ENCODE assay signal across 8 cellular contexts in genomic region chr11:76680517-76681425, GRCh38. TPM values are rescaled to one million over a fixed set of nuclear protein-coding genes. Genes with fewer than 3 reads are reported as not detected.
DNase-seq lines count a peak whose midpoint lies in the region; ATAC-seq, FAIRE-seq and TF ChIP-seq lines count a peak whose summit lies in the region.

No MANE protein-coding gene starts in this region.

- H3K36me3 ChIP-seq in OCI-LY7 (ENCODE audit: insufficient read depth, low read length) (no peaks in the 10 kb centered on the region), esophagus squamous epithelium (no peaks in the 10 kb centered on the region)

- no peaks in the 10 kb centered on the region for H3K9me3 Mint-ChIP-seq in natural killer cell treated with Interleukin-12 subunit alpha and Interleukin-12 subunit beta and Interleukin-15 and Interleukin-18, amount 100 ng/mL, for 72 hours

- H3K27me3 Mint-ChIP-seq in natural killer cell treated with Interleukin-12 subunit alpha and Interleukin-12 subunit beta and Interleukin-15 and Interleukin-18, amount 100 ng/mL, for 72 hours = peaks cover 16 to 19% of the 10 kb centered on the region in 2 donors

- no peaks in the 10 kb centered on the region for H3K79me2 ChIP-seq in OCI-LY7 (ENCODE audit: insufficient read depth, low read depth, low read length)

- H3K27ac Mint-ChIP-seq in natural killer cell treated with Interleukin-12 subunit alpha and Interleukin-12 subunit beta and Interleukin-15 and Interleukin-18, amount 100 ng/mL, for 72 hours = no peak overlapping the region

- 28 to 44% methylated on average over 8 to 11 of the region's 22 CpGs for WGBS in esophagus squamous epithelium, 2 donors

- no TSS peak for BruUV-seq in OCI-LY7 (replicated peaks; lab: Mats Ljungman, UMichigan)

- peak; percentile 57 to 66 for ATAC-seq in natural killer cell treated with Interleukin-12 subunit alpha and Interleukin-12 subunit beta and Interleukin-15 and Interleukin-18, amount 100 ng/mL, for 72 hours
- ATAC-seq in HG02588 (IDR thresholded peaks at IDR 0.05; ENCODE audit: unreplicated experiment) = no peak

- TF ChIP-seq CTCF in OCI-LY7 (conservative IDR thresholded peaks at IDR 0.05; ENCODE audit: low read length) = peak; percentile 97
- peak; percentile 38 to 80 (median 70) for TF ChIP-seq CTCF in esophagus squamous epithelium (IDR thresholded peaks at IDR 0.05)

- H3K4me2 ChIP-seq in OCI-LY7 (ENCODE audit: low read length) = peak overlapping the region; percentile 53

- FAIRE-seq in HTR-8/SVneo (lab: Jason Lieb, UNC) = no peak

- H3K36me3 Mint-ChIP-seq in natural killer cell treated with Interleukin-12 subunit alpha and Interleukin-12 subunit beta and Interleukin-15 and Interleukin-18, amount 100 ng/mL, for 72 hours = no peaks in the 10 kb centered on the region

- H3K4me1 ChIP-seq in OCI-LY7 (ENCODE audit: insufficient read depth, low read length, poor library complexity, severe bottlenecking) (peaks cover 52% of the 10 kb centered on the region), esophagus squamous epithelium (peaks cover 0 to 15% (median 10%) of the 10 kb centered on the region in 3 donors)

- H3K27me3 ChIP-seq in esophagus squamous epithelium = peaks cover 0 to 27% (median 0%) of the 10 kb centered on the region in 4 donors

- DNase-seq in EH (ENCODE audit: low read depth) (peak; percentile 70), HTR-8/SVneo (ENCODE audit: insufficient read length, low spot score) (peak; percentile 90), OCI-LY7 (ENCODE audit: low spot score) (peak; percentile 87), activated T-cell treated with anti-CD3 and anti-CD28 coated beads for 24 hours (ENCODE audit: low read depth) (peak; percentile 62), esophagus squamous epithelium (lab: John Stamatoyannopoulos, UW) (no peak), stromal cell of bone marrow (ENCODE audit: low read depth) (peak; percentile 44)
- DNase-seq in natural killer cell treated with Interleukin-12 subunit alpha and Interleukin-12 subunit beta and Interleukin-15 and Interleukin-18, amount 100 ng/mL, for 72 hours (ENCODE audit: low spot score) = no peak

- H3K9me2 ChIP-seq in OCI-LY7 (ENCODE audit: insufficient read depth, low read length) = no peaks in the 10 kb centered on the region

- H3K4me3 ChIP-seq in OCI-LY7 (ENCODE audit: low read depth, low read length, poor library complexity, severe bottlenecking) = no peak overlapping the region
- H3K4me3 ChIP-seq in esophagus squamous epithelium = no peak overlapping the region

- CTCF ChIA-PET in OCI-LY7 (lab: Charles Lee; ENCODE audit: unreplicated experiment) = interaction anchor here (0.6 to 1.4 kb wide), 4 partner anchors 82 to 103 kb away, joined by 3 to 11 read pairs (median 6); no protein-coding TSS in a partner anchor

- H4K20me1 ChIP-seq in OCI-LY7 (ENCODE audit: insufficient read depth, low read length) = no peaks in the 10 kb centered on the region

- H3K9me3 ChIP-seq in OCI-LY7 (ENCODE audit: low read length) = no peaks in the 10 kb centered on the region
- no peaks in the 10 kb centered on the region for H3K9me3 ChIP-seq in esophagus squamous epithelium

- H3K27ac ChIP-seq in OCI-LY7 (ENCODE audit: low read depth, low read length, poor library complexity, severe bottlenecking) (no peak overlapping the region), esophagus squamous epithelium (no peak overlapping the region)

- TF ChIP-seq POLR2A in esophagus squamous epithelium (IDR thresholded peaks at IDR 0.05) = no peak

- no peak overlapping the region; the same call in 1 of the 2 replicates for H2AFZ ChIP-seq in OCI-LY7 (ENCODE audit: low read length)

- peaks cover 3 to 11% of the 10 kb centered on the region in 2 donors for H3K4me1 Mint-ChIP-seq in natural killer cell treated with Interleukin-12 subunit alpha and Interleukin-12 subunit beta and Interleukin-15 and Interleukin-18, amount 100 ng/mL, for 72 hours (ENCODE audit: low read depth in 2 of 2)

- POLR2A ChIA-PET in OCI-LY7 (lab: Charles Lee) = interaction anchor here (0.5 to 1.2 kb wide), 2 partner anchors 82 to 105 kb away, joined by 4 to 5 read pairs; no protein-coding TSS in a partner anchor

- intact Hi-C loops in OCI-LY7 (cut with micrococcal nuclease; ENCODE audit: unreplicated experiment) (loop anchor here (1.0 to 10.0 kb wide), 3 partner anchors 82 to 346 kb away; no protein-coding TSS in a partner anchor), esophagus squamous epithelium (cut with DNase I) (no loop called here)

- H3K4me3 Mint-ChIP-seq in natural killer cell treated with Interleukin-12 subunit alpha and Interleukin-12 subunit beta and Interleukin-15 and Interleukin-18, amount 100 ng/mL, for 72 hours = no peak overlapping the region

RNA-seq across cellular contexts. Expression of gene LRRC32, which starts 10.2 kb away (rescaled TPM):
- 5.4 and 5.5 TPM in 2 replicates for total RNA-seq in OCI-LY7 (2014; rRNA removed; shearing (Covaris generic))
- total RNA-seq in OCI-LY7 (2022) (15.0 and 25.3 TPM in 2 replicates), esophagus squamous epithelium (10 to 100 TPM in 2 of 4 donors, 1 to 10 TPM in 2; 3.0 to 23.4 (median 8.5) TPM)
- total RNA-seq in natural killer cell treated with Interleukin-12 subunit alpha and Interleukin-12 subunit beta and Interleukin-15 and Interleukin-18, amount 100 ng/mL, for 72 hours = under 1 TPM in 1 of 2 donors, not detected in 1; 0.08 TPM

Comparison
In these comparisons a context has a peak if more than half of its experiments do, and no peak if none do; other contexts are left out.
1. DNase-seq: peak in EH (single experiment), HTR-8/SVneo (single experiment), OCI-LY7 (single experiment), activated T-cell treated with anti-CD3 and anti-CD28 coated beads for 24 hours (single experiment) and stromal cell of bone marrow (single experiment); none in esophagus squamous epithelium (single experiment) and natural killer cell treated with Interleukin-12 subunit alpha and Interleukin-12 subunit beta and Interleukin-15 and Interleukin-18, amount 100 ng/mL, for 72 hours (single experiment).